In genomic region chr10:69961168-69961863, GRCh38 we compare ENCODE assay signal across 9 cellular contexts.
DNase-seq lines count a peak whose midpoint lies in the region; ATAC-seq and TF ChIP-seq lines count a peak whose summit lies in the region.
"Had no signal": no experiment of that assay in that cellular context is flagged by ENCODE, and none has a peak within 500 bp of the region (broad histone marks: within the 10 kb centered on the region; RNA-seq: fewer than 3 reads in every experiment).

No MANE protein-coding gene starts in this region.

- DNase-seq in NCI-H345 (lab: John Stamatoyannopoulos, UW) (peak; percentile 29), NCI-H345 treated with DMSO at 0.1 percent for 48 hours (lab: John Stamatoyannopoulos, UW; ENCODE audit: unreplicated experiment) (no peak), RWPE2 (ENCODE audit: low spot score) (no peak), heart left ventricle (no peak), transverse colon (no peak), AG08396 (ENCODE audit: low spot score) (no peak)
- DNase-seq in effector CD8-positive, alpha-beta T cell (lab: John Stamatoyannopoulos, UW): no peak
- no peak for DNase-seq in activated effector memory CD4-positive, alpha-beta T cell treated with Interleukin-2 at 50 U/mL for 16 hours
- DNase-seq: CD4-positive, alpha-beta T cell had no signal

- no peaks in the 10 kb centered on the region for H3K27me3 ChIP-seq in RWPE2 (ENCODE audit: insufficient read depth, poor library complexity, severe bottlenecking)
- H3K27me3 ChIP-seq in heart left ventricle: peaks cover 0 to 4% (median 0%) of the 10 kb centered on the region in 9 donors
- H3K27me3 ChIP-seq in transverse colon: no peaks in the 10 kb centered on the region

- no peak for TF ChIP-seq EP300 in transverse colon (IDR thresholded peaks at IDR 0.05; ENCODE audit: low read depth)

- intact Hi-C loops in heart left ventricle (cut with DNase I) (no loop called here), transverse colon (cut with DNase I; ENCODE audit: low total_unique reads) (no loop called here)

- no peak for TF ChIP-seq POLR2A in heart left ventricle (IDR thresholded peaks at IDR 0.05)
- TF ChIP-seq POLR2A in transverse colon (IDR thresholded peaks at IDR 0.05): no peak

- H3K4me3 ChIP-seq in RWPE2 (ENCODE audit: severe bottlenecking): no peak overlapping the region
- no peak overlapping the region for H3K4me3 ChIP-seq in heart left ventricle
- no peak overlapping the region for H3K4me3 ChIP-seq in transverse colon

- in situ Hi-C loops in transverse colon (cut with MboI; ENCODE audit: low pct_ligation_motif_present in 1 of 4, low pct_unique_long_range_greater_than_20kb in 1 of 4, low sequenced_read_pairs in 3 of 4): no loop called here

- no peak for ATAC-seq in RWPE2 (ENCODE audit: low read depth)
- ATAC-seq in heart left ventricle: peak in 3 of 4 donors; percentile 13 to 41 (median 39)

- no peaks in the 10 kb centered on the region for H3K9me3 ChIP-seq in RWPE2 (ENCODE audit: severe bottlenecking)
- no peaks in the 10 kb centered on the region for H3K9me3 ChIP-seq in heart left ventricle
- no peaks in the 10 kb centered on the region for H3K9me3 ChIP-seq in transverse colon

- TF ChIP-seq CTCF in RWPE2 (IDR thresholded peaks at IDR 0.05; ENCODE audit: poor library complexity, severe bottlenecking): peak; percentile 26
- TF ChIP-seq CTCF in heart left ventricle (IDR thresholded peaks at IDR 0.05): peak in 4 of 12 donors; percentile 22 to 32 (median 29)
- peak in 4 of 5 experiments; percentile 12 to 24 (median 22) for TF ChIP-seq CTCF in transverse colon (IDR thresholded peaks at IDR 0.05)

- 41 to 49% (median 43%) methylated on average over 12 of the region's 12 CpGs for WGBS in heart left ventricle, 4 donors
- WGBS in transverse colon (ENCODE audit: low coverage in 1 of 2), 2 donors: 32 to 38% methylated on average over 6 to 10 of the region's 12 CpGs

- no peaks in the 10 kb centered on the region for H3K36me3 ChIP-seq in RWPE2 (ENCODE audit: low read depth)
- H3K36me3 ChIP-seq in heart left ventricle: no peaks in the 10 kb centered on the region
- H3K36me3 ChIP-seq in transverse colon: no peaks in the 10 kb centered on the region

- no peaks in the 10 kb centered on the region for H3K4me1 ChIP-seq in RWPE2 (ENCODE audit: insufficient read depth, poor library complexity, severe bottlenecking)
- peaks cover 0 to 27% (median 0%) of the 10 kb centered on the region in 12 donors for H3K4me1 ChIP-seq in heart left ventricle
- H3K4me1 ChIP-seq in transverse colon: peaks cover 6 to 12% (median 11%) of the 10 kb centered on the region in 4 donors

- no peak overlapping the region for H3K27ac ChIP-seq in RWPE2 (ENCODE audit: poor library complexity, severe bottlenecking)
- H3K27ac ChIP-seq in heart left ventricle: no peak overlapping the region
- H3K27ac ChIP-seq in transverse colon: no peak overlapping the region
